9 cellular contexts compared by ENCODE assay signal in genomic region chr1:94820918-94821317, GRCh38. TPM values are rescaled to one million over a fixed set of nuclear protein-coding genes. Genes with fewer than 3 reads are reported as not detected.
DNase-seq lines count a peak whose midpoint lies in the region; ATAC-seq and TF ChIP-seq lines count a peak whose summit lies in the region.
"Had no signal": no experiment of that assay in that cellular context is flagged by ENCODE, and none has a peak within 500 bp of the region (broad histone marks: within the 10 kb centered on the region; RNA-seq: fewer than 3 reads in every experiment).

No MANE protein-coding gene starts in this region.

- WGBS in psoas muscle, 3 donors, result 38 to 57% (median 40%) methylated on average over 7 of the region's 7 CpGs

- H3K4me1 Mint-ChIP-seq in T-cell, result peaks cover 0 to 15% (median 10%) of the 10 kb centered on the region in 3 donors

- peaks cover 33 to 55% of the 10 kb centered on the region in 2 donors for H3K27me3 Mint-ChIP-seq in T-cell

- intact Hi-C loops in left ventricle myocardium inferior (cut with micrococcal nuclease), result no loop called here
- intact Hi-C loops in psoas muscle (cut with DNase I), result no loop called here
- intact Hi-C loops in A673 (cut with micrococcal nuclease; ENCODE audit: unreplicated experiment), result no loop called here

- BruUV-seq in A673 (replicated peaks; lab: Mats Ljungman, UMichigan), result no TSS peak

- DNase-seq in DMS53 treated with DMSO at 0.1 percent for 48 hours (lab: John Stamatoyannopoulos, UW; ENCODE audit: unreplicated experiment) (peak; percentile 26), T-cell (no peak), left ventricle myocardium inferior (no peak), psoas muscle (no peak), ureter (ENCODE audit: low spot score) (no peak), NCI-H1092 (lab: John Stamatoyannopoulos, UW) (no peak), A673 (ENCODE audit: low spot score) (no peak), GM20000 (ENCODE audit: low spot score) (no peak)
- DNase-seq: cortex of kidney had no signal

- H3K27me3 ChIP-seq in left ventricle myocardium inferior (ENCODE audit: low read depth), result peaks cover 15% of the 10 kb centered on the region
- H3K27me3 ChIP-seq in psoas muscle (ENCODE audit: insufficient read depth in 3 of 3, low read length in 2 of 3), result peaks cover 0 to 44% (median 11%) of the 10 kb centered on the region in 3 donors
- peaks cover 38% of the 10 kb centered on the region for H3K27me3 ChIP-seq in A673 (replicated peaks; ENCODE audit: insufficient read depth, low read depth, low read length, poor library complexity)

- peak overlapping the region; percentile 13 to 57 (median 44) for H3K4me3 Mint-ChIP-seq in T-cell

- peak overlapping the region; percentile 78 for H3K4me3 ChIP-seq in left ventricle myocardium inferior
- peak overlapping the region; percentile 65 for H3K4me3 ChIP-seq in psoas muscle
- H3K4me3 ChIP-seq in A673 (ENCODE audit: low read depth, low read length, poor library complexity, severe bottlenecking), result no peak overlapping the region

- TF ChIP-seq CTCF in left ventricle myocardium inferior (IDR thresholded peaks at IDR 0.05; ENCODE audit: borderline replicate concordance), result no peak
- TF ChIP-seq CTCF in psoas muscle (IDR thresholded peaks at IDR 0.05), result no peak
- TF ChIP-seq CTCF in A673 (conservative IDR thresholded peaks at IDR 0.05; ENCODE audit: low read depth, low read length), result no peak
- TF ChIP-seq CTCF in GM20000 (IDR thresholded peaks at IDR 0.05; ENCODE audit: extremely low read depth, missing control alignments), result no peak

- POLR2A ChIA-PET in T-cell (lab: Charles Lee) (no interaction called here), A673 (lab: Charles Lee; ENCODE audit: low non-redundant PET) (no interaction called here)

- H3K36me3 ChIP-seq in left ventricle myocardium inferior (no peaks in the 10 kb centered on the region), psoas muscle (ENCODE audit: insufficient read depth in 1 of 2, low read depth in 1 of 2) (no peaks in the 10 kb centered on the region), A673 (ENCODE audit: insufficient read depth, low read length, poor library complexity, severe bottlenecking) (no peaks in the 10 kb centered on the region)

- H3K27ac ChIP-seq in left ventricle myocardium inferior (replicated peaks), result no peak overlapping the region
- H3K27ac ChIP-seq in psoas muscle, result no peak overlapping the region
- no peak overlapping the region for H3K27ac ChIP-seq in A673 (ENCODE audit: low read depth, low read length, poor library complexity, severe bottlenecking)

- H3K4me1 ChIP-seq in left ventricle myocardium inferior (peaks cover 30% of the 10 kb centered on the region), psoas muscle (peaks cover 4% of the 10 kb centered on the region), A673 (ENCODE audit: insufficient read depth, low read length, poor library complexity, severe bottlenecking) (no peaks in the 10 kb centered on the region)

- H3K36me3 Mint-ChIP-seq in T-cell, result no peaks in the 10 kb centered on the region

- no peaks in the 10 kb centered on the region for H3K9me3 Mint-ChIP-seq in T-cell

- CTCF ChIA-PET in T-cell (lab: Charles Lee) (interaction anchor here in 1 of 2 donors (0.6 kb wide), 1 partner anchor 321 kb away, joined by 5 read pairs; no protein-coding TSS in a partner anchor), A673 (lab: Charles Lee) (no interaction called here)

- ATAC-seq in T-cell (replicated peaks in 1 of 4) (no peak), psoas muscle (no peak)

- H3K9me3 ChIP-seq in left ventricle myocardium inferior (replicated peaks), result no peaks in the 10 kb centered on the region
- H3K9me3 ChIP-seq in psoas muscle, result no peaks in the 10 kb centered on the region
- H3K9me3 ChIP-seq in A673 (ENCODE audit: low read depth, low read length, poor library complexity, severe bottlenecking), result no peaks in the 10 kb centered on the region

- H3K27ac Mint-ChIP-seq in T-cell, result no peak overlapping the region

RNA-seq across cellular contexts. Expression of gene SLC44A3, which starts 0.8 kb away (rescaled TPM):
- under 1 TPM in 4 of 5 donors, not detected in 1; 0.30 to 0.99 (median 0.74) TPM for total RNA-seq in T-cell
- total RNA-seq in left ventricle myocardium inferior, result 5.9 TPM
- under 1 TPM in 3 of 4 donors, not detected in 1; 0.32 to 0.58 (median 0.39) TPM for total RNA-seq in psoas muscle
- under 1 TPM in 2 of 3 donors, not detected in 1; 0.04 to 0.14 TPM for polyA plus RNA-seq in psoas muscle
- total RNA-seq in ureter, result 72.1 TPM
- total RNA-seq in A673 (2021), result not detected in 2 replicates

Comparison
In these comparisons a context has a peak if more than half of its experiments do, and no peak if none do; other contexts are left out.
1. RNA of gene SLC44A3, which starts 0.8 kb away (total RNA-seq): 72.1 TPM in ureter (single experiment); 5.9 TPM in left ventricle myocardium inferior (single experiment), 0.30 to 0.99 TPM in T-cell, 0.32 to 0.58 TPM in psoas muscle and not detected in A673; every median in the first group is over 10 times any median in the second.